Comparison of ENCODE assay signal across 20 cellular contexts in the genomic region with DNA sequence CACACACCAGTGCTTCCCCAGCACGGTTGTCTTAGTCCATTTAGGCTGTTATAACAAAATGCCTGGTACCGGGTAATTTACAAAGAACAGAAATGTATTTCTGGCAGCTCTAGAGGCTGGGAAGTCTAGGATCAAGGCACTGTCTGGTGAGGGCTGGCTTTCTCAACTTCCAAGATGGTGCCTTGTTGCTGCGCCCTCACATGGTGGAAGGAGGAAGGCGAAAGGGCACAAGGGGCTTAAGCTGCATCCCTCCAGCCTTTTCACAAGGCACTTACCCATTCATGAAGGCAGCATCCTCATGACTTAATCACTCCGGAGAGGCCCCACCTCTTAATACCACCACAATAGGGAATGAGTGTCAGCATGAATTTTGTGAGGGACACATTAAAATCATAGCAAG.
A peak's percentile ranks its signal among the peaks of the same experiment; 100 is the strongest.
DNase-seq lines count a peak whose midpoint lies in the region; ATAC-seq and TF ChIP-seq lines count a peak whose summit lies in the region.
"Had no signal": no experiment of that assay in that cellular context is flagged by ENCODE, and none has a peak within 500 bp of the region (broad histone marks: within the 10 kb centered on the region; RNA-seq: fewer than 3 reads in every experiment).

No MANE protein-coding gene starts in this region.

- no peaks in the 10 kb centered on the region for H3K36me3 Mint-ChIP-seq in endodermal cell (ENCODE audit: low read depth)
- H3K36me3 Mint-ChIP-seq: CD4-positive, CD25-positive, alpha-beta regulatory T cell had no signal

- ATAC-seq in HG02588 (IDR thresholded peaks at IDR 0.05; ENCODE audit: unreplicated experiment): no peak
- ATAC-seq: A549, HepG2 had no signal

- peaks cover 30% of the 10 kb centered on the region for H3K4me1 Mint-ChIP-seq in endodermal cell
- H3K4me1 Mint-ChIP-seq: CD4-positive, CD25-positive, alpha-beta regulatory T cell had no signal

- CTCF ChIA-PET in A673 (lab: Charles Lee): no interaction called here

- DNase-seq in A673 (ENCODE audit: low spot score) (peak; percentile 22), NT2/D1 (ENCODE audit: low read depth, low spot score) (peak; percentile 49), endodermal cell (peak; percentile 88), uterus (no peak), NCI-H345 treated with DMSO at 0.1 percent for 48 hours (lab: John Stamatoyannopoulos, UW; ENCODE audit: unreplicated experiment) (no peak), coronary artery (ENCODE audit: low spot score) (no peak)
- DNase-seq: Caco-2; CD4-positive, CD25-positive, alpha-beta regulatory T cell; DMS153; KG1; NCI-H1092; NCI-H1694; NCI-H2107; NCI-H446 treated with DMSO at 0.1 percent for 48 hours; SHP77 treated with DMSO at 0.1 percent for 48 hours had no signal

- POLR2A ChIA-PET in A673 (lab: Charles Lee; ENCODE audit: low non-redundant PET): no interaction called here

- H3K27ac Mint-ChIP-seq in endodermal cell: no peak overlapping the region
- H3K27ac Mint-ChIP-seq: CD4-positive, CD25-positive, alpha-beta regulatory T cell; T-helper 1 cell treated with Interleukin-12 subunit alpha and Interleukin-12 subunit beta and Interleukin-4 antibody, amounts not matched to agents 30 μg/mL and 1 μg/mL, for 36 hours had no signal

- no peak overlapping the region for H3K4me3 Mint-ChIP-seq in endodermal cell
- H3K4me3 Mint-ChIP-seq: CD4-positive, CD25-positive, alpha-beta regulatory T cell; T-helper 1 cell treated with Interleukin-12 subunit alpha and Interleukin-12 subunit beta and Interleukin-4 antibody, amounts not matched to agents 30 μg/mL and 1 μg/mL, for 36 hours had no signal

- H3K4me3 ChIP-seq in A673 (ENCODE audit: low read depth, low read length, poor library complexity, severe bottlenecking): no peak overlapping the region
- H3K4me3 ChIP-seq in NT2/D1 (ENCODE audit: insufficient read length, low read depth): no peak overlapping the region
- no peak overlapping the region for H3K4me3 ChIP-seq in endodermal cell (ENCODE audit: low read length)
- H3K4me3 ChIP-seq in uterus: no peak overlapping the region
- no peak overlapping the region for H3K4me3 ChIP-seq in coronary artery
- H3K4me3 ChIP-seq: A549 had no signal

- H3K9me3 ChIP-seq in A673 (ENCODE audit: low read depth, low read length, poor library complexity, severe bottlenecking) (no peaks in the 10 kb centered on the region), NT2/D1 (ENCODE audit: insufficient read depth, low read length) (no peaks in the 10 kb centered on the region), endodermal cell (ENCODE audit: control insufficient read depth, low read length) (no peaks in the 10 kb centered on the region), uterus (no peaks in the 10 kb centered on the region)
- H3K9me3 ChIP-seq: A549, Caco-2 had no signal

- no peak overlapping the region for H3K9ac ChIP-seq in NT2/D1 (ENCODE audit: insufficient read length, low read depth)
- no peak overlapping the region for H3K9ac ChIP-seq in endodermal cell (ENCODE audit: extremely low read depth, low read length, poor library complexity, severe bottlenecking)

- peaks cover 3% of the 10 kb centered on the region for H3K9me3 Mint-ChIP-seq in endodermal cell
- H3K9me3 Mint-ChIP-seq: T-helper 1 cell treated with Interleukin-12 subunit alpha and Interleukin-12 subunit beta and Interleukin-4 antibody, amounts not matched to agents 30 μg/mL and 1 μg/mL, for 36 hours had no signal

- H3K36me3 ChIP-seq in A673 (ENCODE audit: insufficient read depth, low read length, poor library complexity, severe bottlenecking) (no peaks in the 10 kb centered on the region), NT2/D1 (ENCODE audit: insufficient read depth, insufficient read length, low read length) (no peaks in the 10 kb centered on the region), endodermal cell (ENCODE audit: control insufficient read depth, insufficient read depth, low read length) (no peaks in the 10 kb centered on the region), uterus (no peaks in the 10 kb centered on the region)

- no TSS peak for BruUV-seq in A673 (replicated peaks; lab: Mats Ljungman, UMichigan)

- intact Hi-C loops in A673 (cut with micrococcal nuclease; ENCODE audit: unreplicated experiment): no loop called here
- intact Hi-C loops in uterus (cut with DNase I; ENCODE audit: low total_unique reads): no loop called here

- H3K4me1 ChIP-seq in A673 (ENCODE audit: insufficient read depth, low read length, poor library complexity, severe bottlenecking) (peaks cover 12% of the 10 kb centered on the region), NT2/D1 (ENCODE audit: insufficient read depth, insufficient read length) (no peaks in the 10 kb centered on the region), endodermal cell (ENCODE audit: control insufficient read depth, insufficient read depth, low read length) (peaks cover 9% of the 10 kb centered on the region), uterus (no peaks in the 10 kb centered on the region)
- H3K4me1 ChIP-seq: A549, Caco-2 had no signal

- 0 out of 2 replicates have a peak, but pooled peaks have one; percentile 26 for TF ChIP-seq CTCF in A673 (conservative IDR thresholded peaks at IDR 0.05; ENCODE audit: low read depth, low read length)
- TF ChIP-seq CTCF in GM12874 (IDR thresholded peaks at IDR 0.05; ENCODE audit: insufficient read depth, low read depth, low read length): 0 out of 2 replicates have a peak, but pooled peaks have one; percentile 6
- peak; percentile 76 for TF ChIP-seq CTCF in endodermal cell (conservative IDR thresholded peaks at IDR 0.05)
- no peak for TF ChIP-seq CTCF in uterus (IDR thresholded peaks at IDR 0.05)
- TF ChIP-seq CTCF in coronary artery (IDR thresholded peaks at IDR 0.05): no peak

- H3K27ac ChIP-seq in A673 (ENCODE audit: low read depth, low read length, poor library complexity, severe bottlenecking): no peak overlapping the region
- no peak overlapping the region for H3K27ac ChIP-seq in endodermal cell (ENCODE audit: low read depth, low read length)
- no peak overlapping the region for H3K27ac ChIP-seq in uterus
- no peak overlapping the region for H3K27ac ChIP-seq in coronary artery
- H3K27ac ChIP-seq: A549 had no signal

- no peak for TF ChIP-seq POLR2A in uterus (IDR thresholded peaks at IDR 0.05)

- H3K27me3 ChIP-seq in A673 (replicated peaks; ENCODE audit: insufficient read depth, low read depth, low read length, poor library complexity) (no peaks in the 10 kb centered on the region), NT2/D1 (ENCODE audit: insufficient read depth, insufficient read length) (no peaks in the 10 kb centered on the region), endodermal cell (ENCODE audit: control insufficient read depth, insufficient read depth, low read length, poor library complexity, severe bottlenecking) (no peaks in the 10 kb centered on the region), uterus (no peaks in the 10 kb centered on the region)

- 70 to 81% methylated on average over 2 to 5 of the region's 5 CpGs for WGBS in endodermal cell (ENCODE audit: insufficient coverage in 1 of 2, insufficient read length in 1 of 2), 2 experiments

- H3K27me3 Mint-ChIP-seq in endodermal cell (ENCODE audit: insufficient read depth): no peaks in the 10 kb centered on the region
- H3K27me3 Mint-ChIP-seq: CD4-positive, CD25-positive, alpha-beta regulatory T cell had no signal

Comparison
In these comparisons a context has a peak if more than half of its experiments do, and no peak if none do; other contexts are left out.
1. DNase-seq: peak in A673 (single experiment), NT2/D1 (single experiment) and endodermal cell (single experiment); none in uterus (0 of 2), NCI-H345 treated with DMSO at 0.1 percent for 48 hours (single experiment) and coronary artery (single experiment).
2. CTCF ChIP-seq: peak in A673 (single experiment), GM12874 (single experiment) and endodermal cell (single experiment); none in uterus (0 of 4) and coronary artery (single experiment).